Comparison of ENCODE assay signal across 21 cellular contexts in the genomic region with DNA sequence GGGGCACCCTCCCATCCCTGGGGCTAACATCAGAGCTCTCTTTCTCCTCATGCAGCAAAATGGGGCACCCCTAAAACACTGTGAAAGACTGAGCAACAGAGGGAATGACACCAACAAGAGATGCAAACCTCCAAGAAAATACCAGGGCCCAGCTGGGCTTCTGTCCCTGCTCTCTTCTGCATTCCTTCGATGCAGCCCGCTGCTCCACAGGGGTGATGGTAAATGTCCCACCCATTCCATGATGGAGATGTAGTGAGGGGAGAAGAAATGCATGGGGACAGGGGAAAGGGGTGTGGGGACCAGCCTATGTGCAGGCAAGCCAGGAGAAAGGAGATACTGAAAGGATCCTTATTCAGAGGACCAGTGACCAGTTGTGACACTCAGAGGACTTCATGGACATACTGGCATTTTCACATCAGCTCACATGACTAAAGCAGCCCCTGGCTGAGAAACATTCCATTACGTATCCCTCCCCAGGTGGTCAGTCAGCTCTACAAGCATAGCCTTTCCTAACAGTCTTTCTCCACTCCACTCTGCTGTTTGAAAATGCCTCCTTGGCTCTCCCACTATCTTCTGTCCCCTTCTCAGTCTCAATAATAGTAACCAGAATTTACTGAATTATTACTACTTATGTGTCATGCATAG. TPM values are rescaled to one million over a fixed set of nuclear protein-coding genes. Genes with fewer than 3 reads are reported as not detected.
DNase-seq lines count a peak whose midpoint lies in the region; ATAC-seq, FAIRE-seq and TF ChIP-seq lines count a peak whose summit lies in the region.
"Had no signal": no experiment of that assay in that cellular context is flagged by ENCODE, and none has a peak within 500 bp of the region (broad histone marks: within the 10 kb centered on the region; RNA-seq: fewer than 3 reads in every experiment).

No MANE protein-coding gene starts in this region.

- TF ChIP-seq EP300 in gastroesophageal sphincter (IDR thresholded peaks at IDR 0.05): no peak
- TF ChIP-seq EP300 in stomach (IDR thresholded peaks at IDR 0.05): no peak

- H3K27me3 ChIP-seq in right atrium auricular region (no peaks in the 10 kb centered on the region), gastroesophageal sphincter (no peaks in the 10 kb centered on the region), stomach (no peaks in the 10 kb centered on the region), psoas muscle (ENCODE audit: insufficient read depth in 3 of 3, low read length in 2 of 3) (peaks cover 0 to 2% (median 0%) of the 10 kb centered on the region in 3 donors)
- H3K27me3 ChIP-seq: BE2C, SJCRH30 had no signal

- TF ChIP-seq CTCF in right atrium auricular region (IDR thresholded peaks at IDR 0.05): no peak
- TF ChIP-seq CTCF in gastroesophageal sphincter (IDR thresholded peaks at IDR 0.05): no peak
- TF ChIP-seq CTCF in stomach (IDR thresholded peaks at IDR 0.05): no peak
- TF ChIP-seq CTCF in psoas muscle (IDR thresholded peaks at IDR 0.05): no peak

- H3K9me3 ChIP-seq in right atrium auricular region (no peaks in the 10 kb centered on the region), gastroesophageal sphincter (no peaks in the 10 kb centered on the region), stomach (peaks cover 0 to 2% (median 0%) of the 10 kb centered on the region in 4 donors), psoas muscle (no peaks in the 10 kb centered on the region)
- H3K9me3 ChIP-seq: A549, BE2C, SJCRH30 had no signal

- H3K27ac ChIP-seq in right atrium auricular region (peak overlapping the region; percentile 63 to 95), gastroesophageal sphincter (peak overlapping the region; percentile 84 to 100 (median 94)), stomach (peak overlapping the region in 4 of 5 donors; percentile 3 to 95 (median 47)), psoas muscle (no peak overlapping the region)
- H3K27ac ChIP-seq: A549, RWPE1, SJCRH30 had no signal

- no peak for FAIRE-seq in GM12891 (lab: Jason Lieb, UNC)
- FAIRE-seq: A549 had no signal

- TF ChIP-seq POLR2A in gastroesophageal sphincter (IDR thresholded peaks at IDR 0.05) (no peak), stomach (IDR thresholded peaks at IDR 0.05) (no peak), GM12891 (IDR thresholded peaks at IDR 0.05; ENCODE audit: low read depth, low read length) (no peak)

- no peak overlapping the region for H3K4me3 ChIP-seq in right atrium auricular region
- no peak overlapping the region for H3K4me3 ChIP-seq in gastroesophageal sphincter
- no peak overlapping the region for H3K4me3 ChIP-seq in stomach
- no peak overlapping the region for H3K4me3 ChIP-seq in psoas muscle
- H3K4me3 ChIP-seq: A549, SJCRH30 had no signal

- no peak for DNase-seq in right atrium auricular region (ENCODE audit: low spot score)
- DNase-seq in Right ventricle myocardium superior: no peak
- DNase-seq in stomach: no peak
- DNase-seq in GM12891 (ENCODE audit: insufficient read length, low spot score): no peak
- DNase-seq in psoas muscle: no peak
- DNase-seq: BE2C; DMS79; H7; Karpas-422; MV-4-11; NCI-H1105 treated with DMSO at 0.1 percent for 48 hours; NCI-H2029 treated with DMSO at 0.1 percent for 48 hours; NCI-H345; NCI-H524; NCI-H774; NK-92 treated with Interleukin-12 subunit alpha and Interleukin-12 subunit beta, amount 100 ng/mL, for 24 hours; SJCRH30 had no signal

- 63% methylated on average over 1 of the region's 3 CpGs; no CpG with 5 or more reads in 1 of the 2 donors for WGBS in gastroesophageal sphincter (ENCODE audit: low coverage in 1 of 2), 2 donors
- 82 to 94% (median 88%) methylated on average over 3 of the region's 3 CpGs for WGBS in stomach, 5 donors
- WGBS in psoas muscle, 3 donors: 72 to 86% (median 78%) methylated on average over 3 of the region's 3 CpGs

- intact Hi-C loops in Right ventricle myocardium superior (cut with DNase I) (no loop called here), stomach (cut with DNase I; ENCODE audit: low total_unique reads) (no loop called here), psoas muscle (cut with DNase I) (no loop called here)

- ATAC-seq in Right ventricle myocardium superior (ENCODE audit: poor library complexity): no peak
- no peak for ATAC-seq in gastroesophageal sphincter
- no peak for ATAC-seq in HG03565 (IDR thresholded peaks at IDR 0.05; ENCODE audit: unreplicated experiment)
- ATAC-seq in psoas muscle: no peak
- ATAC-seq: A549 had no signal

- peaks cover 5% of the 10 kb centered on the region for H3K36me3 ChIP-seq in right atrium auricular region
- H3K36me3 ChIP-seq in gastroesophageal sphincter: no peaks in the 10 kb centered on the region
- H3K36me3 ChIP-seq in stomach: no peaks in the 10 kb centered on the region
- H3K36me3 ChIP-seq in psoas muscle (ENCODE audit: insufficient read depth in 1 of 2, low read depth in 1 of 2): no peaks in the 10 kb centered on the region
- H3K36me3 ChIP-seq: BE2C, SJCRH30 had no signal

- H3K4me1 ChIP-seq in right atrium auricular region: peaks cover 0 to 80% of the 10 kb centered on the region in 2 donors
- peaks cover 5 to 99% (median 8%) of the 10 kb centered on the region in 3 donors for H3K4me1 ChIP-seq in gastroesophageal sphincter
- peaks cover 49 to 93% (median 77%) of the 10 kb centered on the region in 4 donors for H3K4me1 ChIP-seq in stomach
- peaks cover 64% of the 10 kb centered on the region for H3K4me1 ChIP-seq in psoas muscle
- H3K4me1 ChIP-seq: BE2C had no signal

TF ChIP-seq in GM12891, 5 proteins besides CTCF, POLR2A, EP300 and RAD21:
- TF ChIP-seq POLR2AphosphoS5 (IDR thresholded peaks at IDR 0.05; ENCODE audit: low read depth, low read length): no peak
- no peak for TF ChIP-seq SPI1 (IDR thresholded peaks at IDR 0.05; ENCODE audit: low read depth, low read length)
- TF ChIP-seq PAX5 (IDR thresholded peaks at IDR 0.05; ENCODE audit: insufficient read depth, low read length, severe bottlenecking): no peak
- TF ChIP-seq TAF1 (IDR thresholded peaks at IDR 0.05; ENCODE audit: low read depth, low read length): no peak
- TF ChIP-seq POU2F2 (IDR thresholded peaks at IDR 0.05; ENCODE audit: low read depth, low read length): no peak

RNA-seq across cellular contexts. Expression of a gene that starts 13.3 kb away (rescaled TPM):
- 100 to 1,000 TPM; 742 to 815 TPM for total RNA-seq in right atrium auricular region
- 697 TPM for total RNA-seq in Right ventricle myocardium superior
- 1,000 to 10,000 TPM; 1,866 to 2,220 (median 1,948) TPM for total RNA-seq in gastroesophageal sphincter
- total RNA-seq in stomach: 100 to 1,000 TPM in 4 of 5 donors, 10 to 100 TPM in 1; 44.9 to 713 (median 440) TPM
- polyA plus RNA-seq in stomach: 10 to 100 TPM; 34.4 to 94.8 (median 42.0) TPM
- polyA plus RNA-seq in GM12891 (2012; ENCODE audit: low read depth, missing spikeins): 0.86 TPM
- 100 to 1,000 TPM in 3 of 4 donors, 10 to 100 TPM in 1; 71.1 to 306 (median 160) TPM for total RNA-seq in psoas muscle
- 100 to 1,000 TPM in 2 of 3 donors, 10 to 100 TPM in 1; 17.3 to 270 (median 121) TPM for polyA plus RNA-seq in psoas muscle
